20 cellular contexts compared by ENCODE assay signal in the genomic region with DNA sequence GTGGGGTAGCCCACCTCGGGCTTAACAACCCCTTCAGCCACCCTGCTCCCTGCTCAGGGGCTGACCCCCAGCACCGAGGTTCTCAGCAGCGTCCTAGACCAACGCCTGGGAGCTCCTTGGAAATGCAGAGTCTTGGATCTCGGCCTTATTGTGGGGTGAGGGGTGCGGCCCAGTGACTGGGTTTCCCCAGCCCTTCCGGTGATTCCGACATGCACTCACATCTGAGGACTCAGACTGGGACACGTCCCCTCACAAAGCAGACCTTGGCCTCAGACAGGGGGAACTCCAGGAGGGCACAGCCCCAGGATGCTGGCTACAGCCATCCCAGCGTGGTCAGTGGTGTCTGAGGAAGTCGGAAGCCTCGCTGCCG.
DNase-seq lines count a peak whose midpoint lies in the region; ATAC-seq and TF ChIP-seq lines count a peak whose summit lies in the region.
"Had no signal": no experiment of that assay in that cellular context is flagged by ENCODE, and none has a peak within 500 bp of the region (broad histone marks: within the 10 kb centered on the region; RNA-seq: fewer than 3 reads in every experiment).

No MANE protein-coding gene starts in this region.

- peaks cover 0 to 18% of the 10 kb centered on the region in 2 donors for H3K36me3 ChIP-seq in adrenal gland (replicated peaks in 1 of 2)
- H3K36me3 ChIP-seq in heart left ventricle, result peaks cover 0 to 71% (median 23%) of the 10 kb centered on the region in 9 donors
- peaks cover 0 to 10% (median 0%) of the 10 kb centered on the region in 4 donors for H3K36me3 ChIP-seq in sigmoid colon

- CTCF ChIA-PET in AG04450 (lab: Charles Lee), result interaction anchor here (0.6 kb wide), 1 partner anchor 58 kb away, joined by 3 read pairs; no protein-coding TSS in a partner anchor

- TF ChIP-seq POLR2A in adrenal gland (IDR thresholded peaks at IDR 0.05), result no peak
- no peak for TF ChIP-seq POLR2A in heart left ventricle (IDR thresholded peaks at IDR 0.05)
- TF ChIP-seq POLR2A in sigmoid colon (IDR thresholded peaks at IDR 0.05), result no peak

- no peak for TF ChIP-seq CTCF in AG04450 (IDR thresholded peaks at IDR 0.05; ENCODE audit: low read depth, low read length)
- TF ChIP-seq CTCF in adrenal gland (IDR thresholded peaks at IDR 0.05), result no peak
- TF ChIP-seq CTCF in heart left ventricle (IDR thresholded peaks at IDR 0.05), result no peak
- no peak for TF ChIP-seq CTCF in sigmoid colon (IDR thresholded peaks at IDR 0.05)

- TF ChIP-seq EP300 in sigmoid colon (IDR thresholded peaks at IDR 0.05), result no peak

- ATAC-seq in heart left ventricle (peak in 3 of 4 donors; percentile 4 to 21 (median 9)), HG02610 (IDR thresholded peaks at IDR 0.05; ENCODE audit: unreplicated experiment) (no peak)
- ATAC-seq: body of pancreas; effector memory CD8-positive, alpha-beta T cell had no signal

- intact Hi-C loops in adrenal gland (cut with DNase I) (no loop called here), heart left ventricle (cut with DNase I) (no loop called here), sigmoid colon (cut with DNase I) (no loop called here)

- H3K27me3 ChIP-seq in AG04450 (ENCODE audit: control insufficient read depth, insufficient read depth, low read length) (no peaks in the 10 kb centered on the region), adrenal gland (no peaks in the 10 kb centered on the region), heart left ventricle (no peaks in the 10 kb centered on the region), sigmoid colon (no peaks in the 10 kb centered on the region)
- H3K27me3 ChIP-seq: body of pancreas had no signal

- H3K9me3 ChIP-seq in AG04450 (ENCODE audit: control insufficient read depth, insufficient read depth, low read length), result peaks cover 12% of the 10 kb centered on the region
- no peaks in the 10 kb centered on the region for H3K9me3 ChIP-seq in adrenal gland (replicated peaks in 1 of 3)
- no peaks in the 10 kb centered on the region for H3K9me3 ChIP-seq in heart left ventricle
- H3K9me3 ChIP-seq in sigmoid colon, result no peaks in the 10 kb centered on the region
- H3K9me3 ChIP-seq: body of pancreas had no signal

- POLR2A ChIA-PET in AG04450 (lab: Yijun Ruan, JAX), result interaction anchor here (0.6 kb wide), 2 partner anchors 19 to 381 kb away, joined by 3 to 8 read pairs; no protein-coding TSS in a partner anchor

- no peak overlapping the region for H3K4me3 ChIP-seq in AG04450 (ENCODE audit: low read depth, low read length)
- no peak overlapping the region for H3K4me3 ChIP-seq in adrenal gland
- H3K4me3 ChIP-seq in heart left ventricle, result no peak overlapping the region
- H3K4me3 ChIP-seq in sigmoid colon, result no peak overlapping the region
- H3K4me3 ChIP-seq: body of pancreas, PC-9 had no signal

- no peak for DNase-seq in AG04450 (ENCODE audit: low read depth, low spot score)
- no peak for DNase-seq in adrenal gland
- DNase-seq in heart left ventricle, result no peak
- no peak for DNase-seq in sigmoid colon
- no peak for DNase-seq in HuH-7 (ENCODE audit: low spot score)
- no peak for DNase-seq in H4 (ENCODE audit: low spot score)
- DNase-seq in NCI-H2227 (lab: John Stamatoyannopoulos, UW; ENCODE audit: unreplicated experiment), result no peak
- DNase-seq: ACHN; activated CD8-positive, alpha-beta memory T cell treated with anti-CD3 and anti-CD28 coated beads for 24 hours; activated effector memory CD4-positive, alpha-beta T cell treated with anti-CD3 and anti-CD28 coated beads, Interleukin-2, amount 50 U/mL, for 16 hours; effector memory CD8-positive, alpha-beta T cell; GDM1; NCI-H146; NCI-H524; PC-9; stimulated activated CD4-positive, alpha-beta T cell treated with anti-CD3 and anti-CD28 coated beads, Interleukin-15, amount 100 ng/mL, for 24 hours; SW 1271 had no signal

- peaks cover 16 to 40% of the 10 kb centered on the region in 2 donors for H3K4me1 ChIP-seq in adrenal gland (replicated peaks in 1 of 2)
- H3K4me1 ChIP-seq in heart left ventricle, result peaks cover 4 to 66% (median 45%) of the 10 kb centered on the region in 12 donors
- peaks cover 0 to 78% (median 70%) of the 10 kb centered on the region in 4 donors for H3K4me1 ChIP-seq in sigmoid colon
- H3K4me1 ChIP-seq: parathyroid adenoma had no signal

- H3K27ac ChIP-seq in AG04450 (ENCODE audit: low read depth, low read length) (peak overlapping the region; percentile 61), adrenal gland (peak overlapping the region in 3 of 5 donors; percentile 29 to 89 (median 85)), heart left ventricle (peak overlapping the region in 9 of 12 donors; percentile 24 to 78 (median 49)), sigmoid colon (peak overlapping the region; percentile 74 to 98 (median 86))
- H3K27ac ChIP-seq: parathyroid adenoma, PC-9 had no signal

- 75 to 84% (median 77%) methylated on average over 3 to 13 of the region's 13 CpGs for WGBS in adrenal gland, 4 donors
- 66 to 75% (median 72%) methylated on average over 12 to 13 of the region's 13 CpGs for WGBS in heart left ventricle, 4 donors
- 80 to 89% methylated on average over 13 of the region's 13 CpGs for WGBS in sigmoid colon, 2 donors
